Comparison of ENCODE assay signal across 1 cellular context in the genomic region with DNA sequence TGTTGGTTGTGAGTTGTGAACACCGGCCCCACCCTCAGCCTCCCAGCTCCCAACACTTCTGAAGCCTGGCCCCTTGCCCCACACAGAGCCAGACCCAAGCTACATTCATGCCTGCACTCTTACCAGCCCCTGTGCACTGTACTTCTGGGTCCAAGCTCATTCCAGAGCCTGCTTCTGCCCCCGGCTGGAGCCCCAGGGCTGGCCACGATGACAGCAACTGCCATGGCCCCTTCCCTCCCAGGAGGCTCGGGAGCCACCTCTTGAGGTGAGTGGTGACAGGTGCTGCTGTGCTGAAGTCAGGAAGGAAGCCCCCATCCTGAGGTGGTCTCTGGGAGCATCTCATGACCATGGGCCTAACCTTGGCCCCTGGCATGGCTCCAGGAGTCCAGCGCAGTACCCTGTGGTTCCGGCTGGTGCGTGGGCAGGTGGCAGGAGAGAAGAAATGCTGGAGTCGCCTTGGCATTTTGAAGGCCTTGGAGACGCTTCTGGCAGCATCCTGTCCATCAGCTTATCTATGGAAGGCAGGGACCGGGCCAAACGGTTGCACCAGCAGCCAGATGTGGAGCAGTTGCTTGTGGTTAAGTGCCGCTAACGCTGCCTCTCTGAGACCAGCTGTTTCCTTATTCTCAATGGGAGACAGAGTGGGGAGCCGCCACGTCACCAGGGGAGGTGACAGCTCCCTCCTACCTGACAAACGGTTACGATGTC.
TF ChIP-seq lines count a peak whose summit lies in the region.

No MANE protein-coding gene starts in this region.

TF ChIP-seq in K562, 482 proteins besides CTCF, POLR2A, EP300 and RAD21 (continued from another document and continues in another):
- TF ChIP-seq, protein P1, sequence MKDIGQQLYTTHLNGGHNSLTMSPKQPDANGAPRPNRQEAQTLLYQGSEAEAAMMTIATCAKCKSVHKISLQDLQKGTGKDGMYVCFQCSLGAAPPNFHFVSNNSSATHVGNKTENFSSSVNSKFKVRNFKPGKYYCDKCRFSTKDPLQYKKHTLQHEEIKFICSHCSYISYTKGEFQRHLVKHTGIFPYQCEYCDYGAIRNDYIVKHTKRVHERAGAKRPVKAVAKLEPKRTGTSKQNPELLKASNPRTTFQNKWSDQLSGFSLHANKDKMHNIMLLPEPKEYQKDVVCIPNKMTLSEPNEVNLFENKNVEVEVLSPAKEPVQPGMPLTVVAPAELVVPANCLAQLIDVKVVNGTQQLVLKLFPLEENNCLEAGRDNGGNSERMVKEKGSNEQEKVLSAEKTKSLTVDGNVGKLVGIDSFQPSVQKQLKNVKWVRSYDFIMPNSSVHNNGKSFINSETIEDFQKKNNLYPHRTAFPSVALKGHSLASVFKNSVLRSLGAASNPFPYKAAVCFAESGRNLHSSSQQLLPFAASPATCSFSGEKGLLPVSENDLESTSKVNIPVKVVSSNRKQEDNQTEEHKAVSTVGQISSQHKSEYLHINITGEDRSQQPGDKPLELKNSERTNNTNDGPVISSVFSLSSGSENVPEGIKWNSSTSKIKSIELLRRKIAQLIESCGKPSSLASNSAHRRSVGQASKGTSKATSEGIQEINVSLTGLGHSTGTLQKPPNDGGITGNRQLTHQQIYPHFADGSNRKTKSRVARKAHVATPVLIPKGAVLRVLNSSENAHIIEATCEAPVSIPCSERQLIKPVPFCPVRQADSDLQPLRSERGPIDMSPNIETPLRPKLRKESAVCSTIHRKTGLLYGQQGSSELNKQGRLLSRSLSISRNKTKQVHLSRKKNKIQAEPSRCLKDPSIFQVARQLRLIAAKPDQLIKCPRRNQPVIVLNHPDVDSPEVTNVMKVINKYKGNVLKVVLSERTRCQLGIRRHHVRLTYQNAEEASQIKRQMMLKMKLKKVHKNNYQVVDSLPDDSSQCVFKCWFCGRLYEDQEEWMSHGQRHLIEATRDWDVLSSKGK (CRISPR knock-in tag; IDR thresholded peaks at IDR 0.05), result no peak
- TF ChIP-seq POLR2AphosphoS5 (IDR thresholded peaks at IDR 0.05; ENCODE audit: control insufficient read depth, insufficient read depth, low read depth, low read length) (peak; percentile 97), CREB1 (IDR thresholded peaks at IDR 0.05) (peak; percentile 75), CREB1 (CRISPR knock-in tag; IDR thresholded peaks at IDR 0.05) (peak; percentile 77), MTA2 (IDR thresholded peaks at IDR 0.05; ENCODE audit: low read depth) (peak; percentile 70), XRCC5 (IDR thresholded peaks at IDR 0.05; ENCODE audit: low read depth, low read length) (no peak; the same call in 1 of the 2 replicates), MCM7 (IDR thresholded peaks at IDR 0.05) (no peak), ZNF175 (CRISPR knock-in tag; IDR thresholded peaks at IDR 0.05; ENCODE audit: low read depth) (peak; percentile 77; the same call in 1 of the 2 replicates), HDAC1 (IDR thresholded peaks at IDR 0.05) (peak in 1 of 2 experiments; percentile 71; a peak in 1 of 4 replicates), MEF2A (IDR thresholded peaks at IDR 0.05; ENCODE audit: control insufficient read depth, low read depth, low read length) (peak; percentile 50; the same call in 1 of the 2 replicates), ZNF311 (CRISPR knock-in tag; IDR thresholded peaks at IDR 0.05) (peak; percentile 60), RBM14 (IDR thresholded peaks at IDR 0.05; ENCODE audit: borderline replicate concordance, insufficient read depth, low read depth, low read length) (no peak), ARHGAP35 (IDR thresholded peaks at IDR 0.05; ENCODE audit: partially characterized antibody) (no peak), CBX5 (IDR thresholded peaks at IDR 0.05; ENCODE audit: borderline replicate concordance, low read depth) (no peak), POLR2G (IDR thresholded peaks at IDR 0.05; ENCODE audit: low read depth, low read length) (peak; percentile 53; the same call in 1 of the 2 replicates), DPF2 (IDR thresholded peaks at IDR 0.05) (peak; percentile 83), TOE1 (IDR thresholded peaks at IDR 0.05; ENCODE audit: borderline replicate concordance) (no peak), TOE1 (CRISPR knock-in tag; IDR thresholded peaks at IDR 0.05; ENCODE audit: borderline replicate concordance, low read depth) (0 out of 2 replicates have a peak, but pooled peaks have one; percentile 49), GABPA (tag; conservative IDR thresholded peaks at IDR 0.05; ENCODE audit: low read depth) (peak; percentile 52; the same call in 1 of the 2 replicates)
- TF ChIP-seq, protein P2, sequence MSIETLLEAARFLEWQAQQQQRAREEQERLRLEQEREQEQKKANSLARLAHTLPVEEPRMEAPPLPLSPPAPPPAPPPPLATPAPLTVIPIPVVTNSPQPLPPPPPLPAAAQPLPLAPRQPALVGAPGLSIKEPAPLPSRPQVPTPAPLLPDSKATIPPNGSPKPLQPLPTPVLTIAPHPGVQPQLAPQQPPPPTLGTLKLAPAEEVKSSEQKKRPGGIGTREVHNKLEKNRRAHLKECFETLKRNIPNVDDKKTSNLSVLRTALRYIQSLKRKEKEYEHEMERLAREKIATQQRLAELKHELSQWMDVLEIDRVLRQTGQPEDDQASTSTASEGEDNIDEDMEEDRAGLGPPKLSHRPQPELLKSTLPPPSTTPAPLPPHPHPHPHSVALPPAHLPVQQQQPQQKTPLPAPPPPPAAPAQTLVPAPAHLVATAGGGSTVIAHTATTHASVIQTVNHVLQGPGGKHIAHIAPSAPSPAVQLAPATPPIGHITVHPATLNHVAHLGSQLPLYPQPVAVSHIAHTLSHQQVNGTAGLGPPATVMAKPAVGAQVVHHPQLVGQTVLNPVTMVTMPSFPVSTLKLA (conservative IDR thresholded peaks at IDR 0.05), result peak in 1 of 2 experiments; percentile 54; a peak in 1 of 4 replicates
- TF ChIP-seq, protein P3, sequence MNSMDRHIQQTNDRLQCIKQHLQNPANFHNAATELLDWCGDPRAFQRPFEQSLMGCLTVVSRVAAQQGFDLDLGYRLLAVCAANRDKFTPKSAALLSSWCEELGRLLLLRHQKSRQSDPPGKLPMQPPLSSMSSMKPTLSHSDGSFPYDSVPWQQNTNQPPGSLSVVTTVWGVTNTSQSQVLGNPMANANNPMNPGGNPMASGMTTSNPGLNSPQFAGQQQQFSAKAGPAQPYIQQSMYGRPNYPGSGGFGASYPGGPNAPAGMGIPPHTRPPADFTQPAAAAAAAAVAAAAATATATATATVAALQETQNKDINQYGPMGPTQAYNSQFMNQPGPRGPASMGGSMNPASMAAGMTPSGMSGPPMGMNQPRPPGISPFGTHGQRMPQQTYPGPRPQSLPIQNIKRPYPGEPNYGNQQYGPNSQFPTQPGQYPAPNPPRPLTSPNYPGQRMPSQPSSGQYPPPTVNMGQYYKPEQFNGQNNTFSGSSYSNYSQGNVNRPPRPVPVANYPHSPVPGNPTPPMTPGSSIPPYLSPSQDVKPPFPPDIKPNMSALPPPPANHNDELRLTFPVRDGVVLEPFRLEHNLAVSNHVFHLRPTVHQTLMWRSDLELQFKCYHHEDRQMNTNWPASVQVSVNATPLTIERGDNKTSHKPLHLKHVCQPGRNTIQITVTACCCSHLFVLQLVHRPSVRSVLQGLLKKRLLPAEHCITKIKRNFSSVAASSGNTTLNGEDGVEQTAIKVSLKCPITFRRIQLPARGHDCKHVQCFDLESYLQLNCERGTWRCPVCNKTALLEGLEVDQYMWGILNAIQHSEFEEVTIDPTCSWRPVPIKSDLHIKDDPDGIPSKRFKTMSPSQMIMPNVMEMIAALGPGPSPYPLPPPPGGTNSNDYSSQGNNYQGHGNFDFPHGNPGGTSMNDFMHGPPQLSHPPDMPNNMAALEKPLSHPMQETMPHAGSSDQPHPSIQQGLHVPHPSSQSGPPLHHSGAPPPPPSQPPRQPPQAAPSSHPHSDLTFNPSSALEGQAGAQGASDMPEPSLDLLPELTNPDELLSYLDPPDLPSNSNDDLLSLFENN (IDR thresholded peaks at IDR 0.05; ENCODE audit: low read depth in 2 of 2, low read length in 2 of 2), result peak in 1 of 2 experiments; percentile 80; a peak in 1 of 4 replicates
- TF ChIP-seq, protein P4, sequence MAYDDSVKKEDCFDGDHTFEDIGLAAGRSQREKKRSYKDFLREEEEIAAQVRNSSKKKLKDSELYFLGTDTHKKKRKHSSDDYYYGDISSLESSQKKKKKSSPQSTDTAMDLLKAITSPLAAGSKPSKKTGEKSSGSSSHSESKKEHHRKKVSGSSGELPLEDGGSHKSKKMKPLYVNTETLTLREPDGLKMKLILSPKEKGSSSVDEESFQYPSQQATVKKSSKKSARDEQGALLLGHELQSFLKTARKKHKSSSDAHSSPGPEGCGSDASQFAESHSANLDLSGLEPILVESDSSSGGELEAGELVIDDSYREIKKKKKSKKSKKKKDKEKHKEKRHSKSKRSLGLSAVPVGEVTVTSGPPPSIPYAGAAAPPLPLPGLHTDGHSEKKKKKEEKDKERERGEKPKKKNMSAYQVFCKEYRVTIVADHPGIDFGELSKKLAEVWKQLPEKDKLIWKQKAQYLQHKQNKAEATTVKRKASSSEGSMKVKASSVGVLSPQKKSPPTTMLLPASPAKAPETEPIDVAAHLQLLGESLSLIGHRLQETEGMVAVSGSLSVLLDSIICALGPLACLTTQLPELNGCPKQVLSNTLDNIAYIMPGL (CRISPR knock-in tag; IDR thresholded peaks at IDR 0.05), result no peak
- TF ChIP-seq, protein P5, sequence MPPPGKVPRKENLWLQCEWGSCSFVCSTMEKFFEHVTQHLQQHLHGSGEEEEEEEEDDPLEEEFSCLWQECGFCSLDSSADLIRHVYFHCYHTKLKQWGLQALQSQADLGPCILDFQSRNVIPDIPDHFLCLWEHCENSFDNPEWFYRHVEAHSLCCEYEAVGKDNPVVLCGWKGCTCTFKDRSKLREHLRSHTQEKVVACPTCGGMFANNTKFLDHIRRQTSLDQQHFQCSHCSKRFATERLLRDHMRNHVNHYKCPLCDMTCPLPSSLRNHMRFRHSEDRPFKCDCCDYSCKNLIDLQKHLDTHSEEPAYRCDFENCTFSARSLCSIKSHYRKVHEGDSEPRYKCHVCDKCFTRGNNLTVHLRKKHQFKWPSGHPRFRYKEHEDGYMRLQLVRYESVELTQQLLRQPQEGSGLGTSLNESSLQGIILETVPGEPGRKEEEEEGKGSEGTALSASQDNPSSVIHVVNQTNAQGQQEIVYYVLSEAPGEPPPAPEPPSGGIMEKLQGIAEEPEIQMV (tag; conservative IDR thresholded peaks at IDR 0.05; ENCODE audit: low read depth), result no peak
- TF ChIP-seq, protein P6, sequence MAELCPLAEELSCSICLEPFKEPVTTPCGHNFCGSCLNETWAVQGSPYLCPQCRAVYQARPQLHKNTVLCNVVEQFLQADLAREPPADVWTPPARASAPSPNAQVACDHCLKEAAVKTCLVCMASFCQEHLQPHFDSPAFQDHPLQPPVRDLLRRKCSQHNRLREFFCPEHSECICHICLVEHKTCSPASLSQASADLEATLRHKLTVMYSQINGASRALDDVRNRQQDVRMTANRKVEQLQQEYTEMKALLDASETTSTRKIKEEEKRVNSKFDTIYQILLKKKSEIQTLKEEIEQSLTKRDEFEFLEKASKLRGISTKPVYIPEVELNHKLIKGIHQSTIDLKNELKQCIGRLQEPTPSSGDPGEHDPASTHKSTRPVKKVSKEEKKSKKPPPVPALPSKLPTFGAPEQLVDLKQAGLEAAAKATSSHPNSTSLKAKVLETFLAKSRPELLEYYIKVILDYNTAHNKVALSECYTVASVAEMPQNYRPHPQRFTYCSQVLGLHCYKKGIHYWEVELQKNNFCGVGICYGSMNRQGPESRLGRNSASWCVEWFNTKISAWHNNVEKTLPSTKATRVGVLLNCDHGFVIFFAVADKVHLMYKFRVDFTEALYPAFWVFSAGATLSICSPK (IDR thresholded peaks at IDR 0.05; ENCODE audit: borderline replicate concordance), result no peak
- TF ChIP-seq, protein P7, sequence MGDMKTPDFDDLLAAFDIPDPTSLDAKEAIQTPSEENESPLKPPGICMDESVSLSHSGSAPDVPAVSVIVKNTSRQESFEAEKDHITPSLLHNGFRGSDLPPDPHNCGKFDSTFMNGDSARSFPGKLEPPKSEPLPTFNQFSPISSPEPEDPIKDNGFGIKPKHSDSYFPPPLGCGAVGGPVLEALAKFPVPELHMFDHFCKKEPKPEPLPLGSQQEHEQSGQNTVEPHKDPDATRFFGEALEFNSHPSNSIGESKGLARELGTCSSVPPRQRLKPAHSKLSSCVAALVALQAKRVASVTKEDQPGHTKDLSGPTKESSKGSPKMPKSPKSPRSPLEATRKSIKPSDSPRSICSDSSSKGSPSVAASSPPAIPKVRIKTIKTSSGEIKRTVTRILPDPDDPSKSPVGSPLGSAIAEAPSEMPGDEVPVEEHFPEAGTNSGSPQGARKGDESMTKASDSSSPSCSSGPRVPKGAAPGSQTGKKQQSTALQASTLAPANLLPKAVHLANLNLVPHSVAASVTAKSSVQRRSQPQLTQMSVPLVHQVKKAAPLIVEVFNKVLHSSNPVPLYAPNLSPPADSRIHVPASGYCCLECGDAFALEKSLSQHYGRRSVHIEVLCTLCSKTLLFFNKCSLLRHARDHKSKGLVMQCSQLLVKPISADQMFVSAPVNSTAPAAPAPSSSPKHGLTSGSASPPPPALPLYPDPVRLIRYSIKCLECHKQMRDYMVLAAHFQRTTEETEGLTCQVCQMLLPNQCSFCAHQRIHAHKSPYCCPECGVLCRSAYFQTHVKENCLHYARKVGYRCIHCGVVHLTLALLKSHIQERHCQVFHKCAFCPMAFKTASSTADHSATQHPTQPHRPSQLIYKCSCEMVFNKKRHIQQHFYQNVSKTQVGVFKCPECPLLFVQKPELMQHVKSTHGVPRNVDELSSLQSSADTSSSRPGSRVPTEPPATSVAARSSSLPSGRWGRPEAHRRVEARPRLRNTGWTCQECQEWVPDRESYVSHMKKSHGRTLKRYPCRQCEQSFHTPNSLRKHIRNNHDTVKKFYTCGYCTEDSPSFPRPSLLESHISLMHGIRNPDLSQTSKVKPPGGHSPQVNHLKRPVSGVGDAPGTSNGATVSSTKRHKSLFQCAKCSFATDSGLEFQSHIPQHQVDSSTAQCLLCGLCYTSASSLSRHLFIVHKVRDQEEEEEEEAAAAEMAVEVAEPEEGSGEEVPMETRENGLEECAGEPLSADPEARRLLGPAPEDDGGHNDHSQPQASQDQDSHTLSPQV (IDR thresholded peaks at IDR 0.05), result peak; percentile 73
- TF ChIP-seq, protein P8, sequence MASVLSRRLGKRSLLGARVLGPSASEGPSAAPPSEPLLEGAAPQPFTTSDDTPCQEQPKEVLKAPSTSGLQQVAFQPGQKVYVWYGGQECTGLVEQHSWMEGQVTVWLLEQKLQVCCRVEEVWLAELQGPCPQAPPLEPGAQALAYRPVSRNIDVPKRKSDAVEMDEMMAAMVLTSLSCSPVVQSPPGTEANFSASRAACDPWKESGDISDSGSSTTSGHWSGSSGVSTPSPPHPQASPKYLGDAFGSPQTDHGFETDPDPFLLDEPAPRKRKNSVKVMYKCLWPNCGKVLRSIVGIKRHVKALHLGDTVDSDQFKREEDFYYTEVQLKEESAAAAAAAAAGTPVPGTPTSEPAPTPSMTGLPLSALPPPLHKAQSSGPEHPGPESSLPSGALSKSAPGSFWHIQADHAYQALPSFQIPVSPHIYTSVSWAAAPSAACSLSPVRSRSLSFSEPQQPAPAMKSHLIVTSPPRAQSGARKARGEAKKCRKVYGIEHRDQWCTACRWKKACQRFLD (CRISPR knock-in tag; IDR thresholded peaks at IDR 0.05), result peak; percentile 92; the same call in 1 of the 2 replicates
- TF ChIP-seq, protein P9, sequence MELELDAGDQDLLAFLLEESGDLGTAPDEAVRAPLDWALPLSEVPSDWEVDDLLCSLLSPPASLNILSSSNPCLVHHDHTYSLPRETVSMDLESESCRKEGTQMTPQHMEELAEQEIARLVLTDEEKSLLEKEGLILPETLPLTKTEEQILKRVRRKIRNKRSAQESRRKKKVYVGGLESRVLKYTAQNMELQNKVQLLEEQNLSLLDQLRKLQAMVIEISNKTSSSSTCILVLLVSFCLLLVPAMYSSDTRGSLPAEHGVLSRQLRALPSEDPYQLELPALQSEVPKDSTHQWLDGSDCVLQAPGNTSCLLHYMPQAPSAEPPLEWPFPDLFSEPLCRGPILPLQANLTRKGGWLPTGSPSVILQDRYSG (tag; conservative IDR thresholded peaks at IDR 0.05; ENCODE audit: low read depth), result no peak; the same call in 1 of the 2 replicates
